ENCODE assay signal across 12 cellular contexts in genomic region chr4:104815593-104816156, GRCh38.
A peak's percentile ranks its signal among the peaks of the same experiment; 100 is the strongest.
DNase-seq lines count a peak whose midpoint lies in the region; ATAC-seq and TF ChIP-seq lines count a peak whose summit lies in the region.
"Had no signal": no experiment of that assay in that cellular context is flagged by ENCODE, and none has a peak within 500 bp of the region (broad histone marks: within the 10 kb centered on the region; RNA-seq: fewer than 3 reads in every experiment).

No MANE protein-coding gene starts in this region.

- H3K79me2 ChIP-seq in GM23338 (replicated peaks; ENCODE audit: insufficient read depth): no peaks in the 10 kb centered on the region

- no peaks in the 10 kb centered on the region for H4K20me1 ChIP-seq in GM23338 (replicated peaks; ENCODE audit: insufficient read depth)

- no peaks in the 10 kb centered on the region for H3K27me3 ChIP-seq in GM23338 (ENCODE audit: insufficient read depth)
- H3K27me3 ChIP-seq: gastroesophageal sphincter, vagina had no signal

- no peak overlapping the region for H3K4me3 Mint-ChIP-seq in GM23338
- no peak overlapping the region for H3K4me3 Mint-ChIP-seq in activated naive CD8-positive, alpha-beta T cell treated with anti-CD3 and anti-CD28 coated beads, Interleukin-2, amount 50 U/mL, for 24 hours
- no peak overlapping the region for H3K4me3 Mint-ChIP-seq in stimulated activated naive B cell treated with anti-CD40 and anti-IgM and Interleukin-4, amounts not matched to agents 10 μg/mL and 1 μg/mL and 100 μg/mL, for 72 hours
- H3K4me3 Mint-ChIP-seq: WTC11 had no signal

- H3K27ac ChIP-seq in GM23338 (ENCODE audit: low read depth): no peak overlapping the region
- H3K27ac ChIP-seq: gastroesophageal sphincter, vagina had no signal

- H3K36me3 Mint-ChIP-seq in GM23338 (ENCODE audit: low read depth): no peaks in the 10 kb centered on the region
- no peaks in the 10 kb centered on the region for H3K36me3 Mint-ChIP-seq in activated naive CD8-positive, alpha-beta T cell treated with anti-CD3 and anti-CD28 coated beads, Interleukin-2, amount 50 U/mL, for 24 hours (ENCODE audit: low read depth)
- H3K36me3 Mint-ChIP-seq in stimulated activated naive B cell treated with anti-CD40 and anti-IgM and Interleukin-4, amounts not matched to agents 10 μg/mL and 1 μg/mL and 100 μg/mL, for 72 hours: no peaks in the 10 kb centered on the region
- H3K36me3 Mint-ChIP-seq: WTC11 had no signal

- H3K4me3 ChIP-seq in GM23338: no peak overlapping the region
- H3K4me3 ChIP-seq: gastroesophageal sphincter, vagina had no signal

- intact Hi-C loops in left colon (cut with DNase I, micrococcal nuclease): no loop called here

- peak; percentile 24 for DNase-seq in MV-4-11 (lab: John Stamatoyannopoulos, UW)
- DNase-seq in left colon: no peak
- no peak for DNase-seq in GM23338 (ENCODE audit: low spot score)
- DNase-seq in activated naive CD8-positive, alpha-beta T cell treated with anti-CD3 and anti-CD28 coated beads, Interleukin-2, amount 50 U/mL, for 24 hours: no peak
- no peak for DNase-seq in stimulated activated naive B cell treated with anti-CD40 and anti-IgM and Interleukin-4, amounts not matched to agents 10 μg/mL and 1 μg/mL and 100 μg/mL, for 72 hours
- no peak for DNase-seq in amygdala (lab: John Stamatoyannopoulos, UW)
- DNase-seq: right cardiac atrium had no signal

- no peak for TF ChIP-seq CTCF in GM23338 (conservative IDR thresholded peaks at IDR 0.05; ENCODE audit: low read depth in 2 of 2)

- peak; percentile 84 for ATAC-seq in GM19324 (IDR thresholded peaks at IDR 0.05; ENCODE audit: low FRiP score, unreplicated experiment)
- peak; percentile 53 for ATAC-seq in HG02759 (IDR thresholded peaks at IDR 0.05; ENCODE audit: unreplicated experiment)
- peak; percentile 18 for ATAC-seq in left colon
- no peak for ATAC-seq in GM23338
- no peak for ATAC-seq in activated naive CD8-positive, alpha-beta T cell treated with anti-CD3 and anti-CD28 coated beads, Interleukin-2, amount 50 U/mL, for 24 hours
- ATAC-seq in stimulated activated naive B cell treated with anti-CD40 and anti-IgM and Interleukin-4, amounts not matched to agents 10 μg/mL and 1 μg/mL and 100 μg/mL, for 72 hours (replicated peaks): no peak
- ATAC-seq: gastroesophageal sphincter, right cardiac atrium, WTC11 had no signal

- no peaks in the 10 kb centered on the region for H3K36me3 ChIP-seq in GM23338 (ENCODE audit: insufficient read depth)
- H3K36me3 ChIP-seq: gastroesophageal sphincter, vagina had no signal

- H3K9me2 ChIP-seq in GM23338 (ENCODE audit: insufficient read depth): no peaks in the 10 kb centered on the region

- H3K4me1 ChIP-seq in GM23338 (ENCODE audit: insufficient read depth): no peaks in the 10 kb centered on the region
- H3K4me1 ChIP-seq: gastroesophageal sphincter, vagina had no signal

- no peaks in the 10 kb centered on the region for H3F3A ChIP-seq in GM23338 (replicated peaks; ENCODE audit: low read depth)

- no peaks in the 10 kb centered on the region for H3K9me3 Mint-ChIP-seq in GM23338
- no peaks in the 10 kb centered on the region for H3K9me3 Mint-ChIP-seq in activated naive CD8-positive, alpha-beta T cell treated with anti-CD3 and anti-CD28 coated beads, Interleukin-2, amount 50 U/mL, for 24 hours
- H3K9me3 Mint-ChIP-seq in stimulated activated naive B cell treated with anti-CD40 and anti-IgM and Interleukin-4, amounts not matched to agents 10 μg/mL and 1 μg/mL and 100 μg/mL, for 72 hours: no peaks in the 10 kb centered on the region
- H3K9me3 Mint-ChIP-seq: WTC11 had no signal

- no peak overlapping the region for H3K4me2 ChIP-seq in GM23338

- no peaks in the 10 kb centered on the region for H3K4me1 Mint-ChIP-seq in GM23338
- H3K4me1 Mint-ChIP-seq in activated naive CD8-positive, alpha-beta T cell treated with anti-CD3 and anti-CD28 coated beads, Interleukin-2, amount 50 U/mL, for 24 hours: no peaks in the 10 kb centered on the region
- H3K4me1 Mint-ChIP-seq in stimulated activated naive B cell treated with anti-CD40 and anti-IgM and Interleukin-4, amounts not matched to agents 10 μg/mL and 1 μg/mL and 100 μg/mL, for 72 hours: peaks cover 0 to 5% of the 10 kb centered on the region in 2 donors
- H3K4me1 Mint-ChIP-seq: WTC11 had no signal

- H3K27ac Mint-ChIP-seq in GM23338: no peak overlapping the region
- H3K27ac Mint-ChIP-seq in activated naive CD8-positive, alpha-beta T cell treated with anti-CD3 and anti-CD28 coated beads, Interleukin-2, amount 50 U/mL, for 24 hours: no peak overlapping the region
- H3K27ac Mint-ChIP-seq in stimulated activated naive B cell treated with anti-CD40 and anti-IgM and Interleukin-4, amounts not matched to agents 10 μg/mL and 1 μg/mL and 100 μg/mL, for 72 hours: no peak overlapping the region
- H3K27ac Mint-ChIP-seq: WTC11 had no signal

- no peaks in the 10 kb centered on the region for H3K27me3 Mint-ChIP-seq in GM23338 (ENCODE audit: insufficient read depth, low read depth, poor library complexity)
- no peaks in the 10 kb centered on the region for H3K27me3 Mint-ChIP-seq in activated naive CD8-positive, alpha-beta T cell treated with anti-CD3 and anti-CD28 coated beads, Interleukin-2, amount 50 U/mL, for 24 hours
- H3K27me3 Mint-ChIP-seq in stimulated activated naive B cell treated with anti-CD40 and anti-IgM and Interleukin-4, amounts not matched to agents 10 μg/mL and 1 μg/mL and 100 μg/mL, for 72 hours: no peaks in the 10 kb centered on the region

- H2AFZ ChIP-seq in GM23338: no peak overlapping the region

TF ChIP-seq in GM23338, 12 proteins besides CTCF, POLR2A, EP300 and RAD21:
- TF ChIP-seq CREB1 (CRISPR knock-in tag; IDR thresholded peaks at IDR 0.05; ENCODE audit: low read depth): no peak
- no peak for TF ChIP-seq NANOG (IDR thresholded peaks at IDR 0.05; ENCODE audit: borderline replicate concordance)
TF ChIP-seq in GM23338: peak in this region for 0.

Comparison
In these comparisons a context has a peak if more than half of its experiments do, and no peak if none do; other contexts are left out.
1. ATAC-seq: peak in GM19324 (single experiment), HG02759 (single experiment) and left colon (single experiment); none in GM23338 (single experiment), activated naive CD8-positive, alpha-beta T cell treated with anti-CD3 and anti-CD28 coated beads, Interleukin-2, amount 50 U/mL, for 24 hours (single experiment) and stimulated activated naive B cell treated with anti-CD40 and anti-IgM and Interleukin-4, amounts not matched to agents 10 μg/mL and 1 μg/mL and 100 μg/mL, for 72 hours (0 of 2).